ENCODE assay signal across 19 cellular contexts in the genomic region with DNA sequence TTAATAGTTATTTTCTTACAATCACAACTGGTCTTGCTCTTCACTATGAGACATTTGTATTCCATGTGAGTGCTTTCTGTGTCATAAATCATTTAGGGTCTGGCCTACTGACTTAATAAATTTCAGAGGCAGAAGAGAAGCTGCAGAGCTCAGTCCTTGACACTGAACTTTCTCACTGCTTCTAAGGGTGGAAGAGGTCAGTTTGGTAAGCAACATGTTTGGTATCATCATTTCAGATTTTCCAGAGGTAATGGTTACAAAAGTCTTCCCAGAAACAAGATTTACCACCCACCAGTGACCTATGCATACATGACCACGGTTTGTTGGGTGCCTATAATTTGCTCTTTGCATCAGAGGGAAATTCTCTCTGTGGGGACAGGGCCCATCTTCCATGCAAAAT.
DNase-seq lines count a peak whose midpoint lies in the region; ATAC-seq and TF ChIP-seq lines count a peak whose summit lies in the region.
"Had no signal": no experiment of that assay in that cellular context is flagged by ENCODE, and none has a peak within 500 bp of the region (broad histone marks: within the 10 kb centered on the region; RNA-seq: fewer than 3 reads in every experiment).

No MANE protein-coding gene starts in this region.

- no peaks in the 10 kb centered on the region for H3F3A ChIP-seq in OCI-LY1 (ENCODE audit: insufficient read depth, low read length)

- H3K4me1 Mint-ChIP-seq in activated T-helper 17 cell treated with anti-CD3 and anti-CD28 coated beads, Interleukin-2, amount 50 U/mL, for 72 hours = peaks cover 6% of the 10 kb centered on the region
- H3K4me1 Mint-ChIP-seq in stimulated activated effector memory CD8-positive, alpha-beta T cell treated with anti-CD3 and anti-CD28 coated beads, Interleukin-12 subunit alpha, Interleukin-12 subunit beta, amount 100 ng/mL, for 72 hours = peaks cover 10% of the 10 kb centered on the region

- H3K9ac ChIP-seq in OCI-LY1 (ENCODE audit: low read length) = no peak overlapping the region

- no peaks in the 10 kb centered on the region for H3K27me3 Mint-ChIP-seq in activated T-helper 17 cell treated with anti-CD3 and anti-CD28 coated beads, Interleukin-2, amount 50 U/mL, for 72 hours
- H3K27me3 Mint-ChIP-seq: CD4-positive, CD25-positive, alpha-beta regulatory T cell; CD8-positive, alpha-beta memory T cell had no signal

- H3K27ac ChIP-seq in OCI-LY1 (ENCODE audit: low read depth, low read length, poor library complexity, severe bottlenecking) = peak overlapping the region; percentile 13
- H3K27ac ChIP-seq: HL-60 had no signal

- no peak for DNase-seq in stimulated activated effector memory CD8-positive, alpha-beta T cell treated with anti-CD3 and anti-CD28 coated beads, Interleukin-12 subunit alpha, Interleukin-12 subunit beta, amount 100 ng/mL, for 72 hours (ENCODE audit: low spot score in 2 of 2)
- DNase-seq in inferior parietal cortex (ENCODE audit: extremely low spot score) (no peak), cerebellar cortex (ENCODE audit: low spot score) (no peak), H7 (no peak)
- DNase-seq: ACHN; BE2C; C1 segment of cervical spinal cord; CD4-positive, CD25-positive, alpha-beta regulatory T cell; CD8-positive, alpha-beta memory T cell; COR-L47; DMS 273 treated with DMSO at 0.1 percent for 48 hours; DMS53; DND-41; EL had no signal

- no peaks in the 10 kb centered on the region for H3K36me3 ChIP-seq in OCI-LY1 (ENCODE audit: insufficient read depth, low read length)
- H3K36me3 ChIP-seq in H7 (replicated peaks; ENCODE audit: control insufficient read depth, insufficient read depth, low read length) = no peaks in the 10 kb centered on the region
- H3K36me3 ChIP-seq: BE2C, HAP-1 had no signal

- no peaks in the 10 kb centered on the region for H3K27me3 ChIP-seq in OCI-LY1 (ENCODE audit: insufficient read depth, low read length)
- no peaks in the 10 kb centered on the region for H3K27me3 ChIP-seq in H7 (ENCODE audit: control insufficient read depth, insufficient read depth, low read length)
- H3K27me3 ChIP-seq: BE2C had no signal

- no peak overlapping the region for H3K27ac Mint-ChIP-seq in activated T-helper 17 cell treated with anti-CD3 and anti-CD28 coated beads, Interleukin-2, amount 50 U/mL, for 72 hours
- no peak overlapping the region for H3K27ac Mint-ChIP-seq in stimulated activated effector memory CD8-positive, alpha-beta T cell treated with anti-CD3 and anti-CD28 coated beads, Interleukin-12 subunit alpha, Interleukin-12 subunit beta, amount 100 ng/mL, for 72 hours
- H3K27ac Mint-ChIP-seq: CD4-positive, CD25-positive, alpha-beta regulatory T cell had no signal

- no peak overlapping the region for H2AFZ ChIP-seq in OCI-LY1 (ENCODE audit: low read length)

- H3K9me3 ChIP-seq in OCI-LY1 (ENCODE audit: low read length) = no peaks in the 10 kb centered on the region
- H3K9me3 ChIP-seq: BE2C, HAP-1 had no signal

- peak; percentile 29 for ATAC-seq in activated T-helper 17 cell treated with anti-CD3 and anti-CD28 coated beads, Interleukin-2, amount 50 U/mL, for 72 hours (replicated peaks)
- ATAC-seq in stimulated activated effector memory CD8-positive, alpha-beta T cell treated with anti-CD3 and anti-CD28 coated beads, Interleukin-12 subunit alpha, Interleukin-12 subunit beta, amount 100 ng/mL, for 72 hours = peak; percentile 16
- ATAC-seq: GM12878 had no signal

- no peak overlapping the region for H3K4me3 Mint-ChIP-seq in activated T-helper 17 cell treated with anti-CD3 and anti-CD28 coated beads, Interleukin-2, amount 50 U/mL, for 72 hours
- no peak overlapping the region for H3K4me3 Mint-ChIP-seq in stimulated activated effector memory CD8-positive, alpha-beta T cell treated with anti-CD3 and anti-CD28 coated beads, Interleukin-12 subunit alpha, Interleukin-12 subunit beta, amount 100 ng/mL, for 72 hours
- H3K4me3 Mint-ChIP-seq: CD4-positive, CD25-positive, alpha-beta regulatory T cell; CD8-positive, alpha-beta memory T cell had no signal

- H3K9me3 Mint-ChIP-seq in activated T-helper 17 cell treated with anti-CD3 and anti-CD28 coated beads, Interleukin-2, amount 50 U/mL, for 72 hours = no peaks in the 10 kb centered on the region
- no peaks in the 10 kb centered on the region for H3K9me3 Mint-ChIP-seq in stimulated activated effector memory CD8-positive, alpha-beta T cell treated with anti-CD3 and anti-CD28 coated beads, Interleukin-12 subunit alpha, Interleukin-12 subunit beta, amount 100 ng/mL, for 72 hours
- H3K9me3 Mint-ChIP-seq: CD8-positive, alpha-beta memory T cell had no signal

- H3K4me1 ChIP-seq in OCI-LY1 (ENCODE audit: insufficient read depth, low read length, severe bottlenecking) = peaks cover 15% of the 10 kb centered on the region
- H3K4me1 ChIP-seq: HAP-1 had no signal

- no peak overlapping the region for H3K4me2 ChIP-seq in OCI-LY1 (ENCODE audit: low read length)

- H3K9me2 ChIP-seq in OCI-LY1 (ENCODE audit: low read depth, low read length) = no peaks in the 10 kb centered on the region

- TF ChIP-seq CTCF in OCI-LY1 (IDR thresholded peaks at IDR 0.05; ENCODE audit: low read length) = no peak

- H3K79me2 ChIP-seq in OCI-LY1 (ENCODE audit: insufficient read depth, low read length) = no peaks in the 10 kb centered on the region

- H3K4me3 ChIP-seq in OCI-LY1 (ENCODE audit: low read depth, low read length, poor library complexity, severe bottlenecking) (no peak overlapping the region), H7 (ENCODE audit: insufficient read depth, low read depth, low read length) (no peak overlapping the region)
- H3K4me3 ChIP-seq: GM12878, HAP-1 had no signal

- H3K36me3 Mint-ChIP-seq in activated T-helper 17 cell treated with anti-CD3 and anti-CD28 coated beads, Interleukin-2, amount 50 U/mL, for 72 hours (ENCODE audit: low read depth) = no peaks in the 10 kb centered on the region
- H3K36me3 Mint-ChIP-seq in stimulated activated effector memory CD8-positive, alpha-beta T cell treated with anti-CD3 and anti-CD28 coated beads, Interleukin-12 subunit alpha, Interleukin-12 subunit beta, amount 100 ng/mL, for 72 hours = no peaks in the 10 kb centered on the region

- H4K20me1 ChIP-seq in OCI-LY1 (ENCODE audit: insufficient read depth, low read length) = no peaks in the 10 kb centered on the region
